In the genomic region with DNA sequence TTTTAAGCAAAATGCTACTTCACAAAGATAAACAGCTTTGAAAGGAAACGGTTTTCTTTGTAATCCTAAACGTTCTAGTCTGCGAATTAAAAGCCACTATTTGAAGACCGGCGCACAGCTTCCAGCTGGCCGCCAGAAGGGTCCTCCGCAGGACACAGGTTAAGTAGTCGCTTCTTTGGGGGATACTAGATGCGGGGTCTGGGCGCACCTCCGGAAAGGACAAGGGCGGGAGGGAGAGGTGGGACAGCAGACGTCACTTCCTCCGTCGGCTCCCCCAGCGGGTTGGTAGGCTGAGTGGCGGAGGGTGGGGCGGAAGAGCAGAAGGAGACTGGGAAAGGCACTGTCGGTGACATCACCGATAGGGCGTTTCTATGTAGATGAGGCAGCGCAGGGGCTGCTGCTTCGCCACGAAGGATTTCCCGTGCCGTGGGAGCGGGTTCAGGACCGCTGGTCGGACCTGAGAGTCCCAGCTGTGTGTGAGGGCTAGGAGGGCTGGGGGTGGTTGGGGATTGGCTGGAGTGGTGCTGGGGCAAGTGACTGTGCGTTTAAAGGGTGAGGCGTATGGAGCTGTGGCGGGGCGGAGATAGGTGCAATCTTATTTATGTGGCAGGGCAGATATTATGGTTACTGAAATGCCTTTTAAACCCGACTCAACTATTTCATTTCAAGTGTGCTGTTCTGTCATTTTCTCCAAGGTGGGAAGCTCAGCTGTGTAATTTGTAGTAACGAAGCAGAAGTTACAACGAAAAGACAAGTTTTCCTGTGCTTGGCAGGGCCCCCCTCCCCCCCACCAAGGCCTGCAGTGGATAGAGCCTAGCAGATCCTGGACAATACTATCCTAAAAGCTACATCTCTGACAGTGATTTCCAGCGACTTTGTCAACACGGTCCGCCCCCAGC, we compare ENCODE assay signal across 8 cellular contexts.
DNase-seq lines count a peak whose midpoint lies in the region; ATAC-seq and TF ChIP-seq lines count a peak whose summit lies in the region.
"Not testable (repeated sequence)": the region's sequence is repeated elsewhere in the genome, so short reads cannot be mapped to it uniquely, and the experiment has no call there.

No MANE protein-coding gene starts in this region.

- CTCF ChIA-PET in IMR-90 (lab: Yijun Ruan, JAX) = not testable (repeated sequence)

- H3K23ac ChIP-seq in IMR-90 (ENCODE audit: low read depth, low read length) = peak overlapping the region; percentile 78; the same call in 1 of the 2 replicates

- H3K79me2 ChIP-seq in DND-41 (ENCODE audit: insufficient read depth, low read length); OCI-LY1 (ENCODE audit: insufficient read depth, low read length): not testable (repeated sequence)

- H3K4me3 Mint-ChIP-seq in stimulated activated naive B cell treated with anti-CD40 and anti-IgM and Interleukin-4, amounts not matched to agents 10 μg/mL and 1 μg/mL and 100 μg/mL, for 72 hours = peak overlapping the region; percentile 92

- not testable (repeated sequence) for H3K27me3 ChIP-seq in DND-41 (ENCODE audit: insufficient read depth, low read length, poor library complexity); IMR-90 (ENCODE audit: control insufficient read depth, insufficient read depth, low read length); OCI-LY1 (ENCODE audit: insufficient read depth, low read length)

- H2AFZ ChIP-seq in DND-41 (ENCODE audit: low read depth, low read length) (peak overlapping the region; percentile 67), IMR-90 (replicated peaks; ENCODE audit: low read length, poor library complexity) (peak overlapping the region; percentile 58)
- H2AFZ ChIP-seq in OCI-LY1 (ENCODE audit: low read length) = not testable (repeated sequence)

- not testable (repeated sequence) for H2BK15ac ChIP-seq in IMR-90 (ENCODE audit: low read depth, low read length)

- not testable (repeated sequence) for H3K9me1 ChIP-seq in IMR-90 (ENCODE audit: insufficient read depth, low read length)

- peak overlapping the region; percentile 60 for H3K9ac ChIP-seq in DND-41 (ENCODE audit: low read depth, low read length)
- peak overlapping the region; percentile 97 for H3K9ac ChIP-seq in IMR-90 (ENCODE audit: low read depth, low read length)
- H3K9ac ChIP-seq in OCI-LY1 (ENCODE audit: low read length) = peak overlapping the region; percentile 81

- TF ChIP-seq POLR2A in IMR-90 (IDR thresholded peaks at IDR 0.05; ENCODE audit: low read depth, low read length) = peak; percentile 95

- H3K4ac ChIP-seq in IMR-90 (ENCODE audit: low read depth, low read length) = peak overlapping the region; percentile 94

- TF ChIP-seq RAD21 in IMR-90 (IDR thresholded peaks at IDR 0.05; ENCODE audit: low read length) = not testable (repeated sequence)

- 0 out of 2 replicates have a peak overlapping the region, but pooled peaks have one; percentile 61 for H2BK20ac ChIP-seq in IMR-90 (ENCODE audit: low read depth, low read length)

- H3K4me2 ChIP-seq in DND-41 (ENCODE audit: insufficient read depth, low read length) (peak overlapping the region; percentile 59), IMR-90 (ENCODE audit: low read depth, low read length) (peak overlapping the region; percentile 89), OCI-LY1 (ENCODE audit: low read length) (peak overlapping the region; percentile 74)

- not testable (repeated sequence) for H3K9me3 Mint-ChIP-seq in stimulated activated naive B cell treated with anti-CD40 and anti-IgM and Interleukin-4, amounts not matched to agents 10 μg/mL and 1 μg/mL and 100 μg/mL, for 72 hours

- peaks cover 17% of the 10 kb centered on the region for H3K4me1 ChIP-seq in DND-41 (ENCODE audit: insufficient read depth, low read length)
- H3K4me1 ChIP-seq in IMR-90 (ENCODE audit: control insufficient read depth, insufficient read depth, low read length); OCI-LY1 (ENCODE audit: insufficient read depth, low read length, severe bottlenecking): not testable (repeated sequence)

- H4K8ac ChIP-seq in IMR-90 (ENCODE audit: low read depth in 2 of 2, low read length in 2 of 2) = peak overlapping the region; percentile 72 to 93; a peak in 3 of 4 replicates

- peak overlapping the region; percentile 83 for H3K18ac ChIP-seq in IMR-90 (ENCODE audit: low read depth, low read length)

- H3K4me3 ChIP-seq in DND-41 (ENCODE audit: low read depth in 1 of 2, low read length in 2 of 2) = peak overlapping the region; percentile 23 to 59; a peak in 3 of 4 replicates
- peak overlapping the region; percentile 81 for H3K4me3 ChIP-seq in IMR-90 (ENCODE audit: insufficient read depth, low read depth, low read length)
- H3K4me3 ChIP-seq in OCI-LY1 (ENCODE audit: low read depth, low read length, poor library complexity, severe bottlenecking) = peak overlapping the region; percentile 62
- peak overlapping the region; percentile 54 for H3K4me3 ChIP-seq in epithelial cell of proximal tubule (ENCODE audit: low read depth, low read length)

- peak; percentile 87 for ATAC-seq in DND-41 (ENCODE audit: insufficient read depth, low read depth)
- peak; percentile 96 for ATAC-seq in GM21723 (IDR thresholded peaks at IDR 0.05; ENCODE audit: unreplicated experiment)
- ATAC-seq in IMR-90 (ENCODE audit: low read depth) = peak; percentile 94
- peak; percentile 85 to 86 for ATAC-seq in stimulated activated naive B cell treated with anti-CD40 and anti-IgM and Interleukin-4, amounts not matched to agents 10 μg/mL and 1 μg/mL and 100 μg/mL, for 72 hours (replicated peaks)

- H3K79me1 ChIP-seq in IMR-90 (ENCODE audit: low read depth in 1 of 2, low read length in 2 of 2) = not testable (repeated sequence)

- peaks cover 8 to 20% of the 10 kb centered on the region in 2 donors for H3K4me1 Mint-ChIP-seq in stimulated activated naive B cell treated with anti-CD40 and anti-IgM and Interleukin-4, amounts not matched to agents 10 μg/mL and 1 μg/mL and 100 μg/mL, for 72 hours

- in situ Hi-C loops in IMR-90 (cut with MboI; ENCODE audit: low sequenced_read_pairs) = not testable (repeated sequence)

- not testable (repeated sequence) for TF ChIP-seq CTCF in DND-41 (IDR thresholded peaks at IDR 0.05; ENCODE audit: borderline replicate concordance, extremely low read depth, low read length, poor library complexity, severe bottlenecking); IMR-90 (conservative IDR thresholded peaks at IDR 0.05; ENCODE audit: low read depth, low read length); OCI-LY1 (IDR thresholded peaks at IDR 0.05; ENCODE audit: low read length); epithelial cell of proximal tubule (conservative IDR thresholded peaks at IDR 0.05; ENCODE audit: low read depth, low read length)

- not testable (repeated sequence) for H3K36me3 Mint-ChIP-seq in stimulated activated naive B cell treated with anti-CD40 and anti-IgM and Interleukin-4, amounts not matched to agents 10 μg/mL and 1 μg/mL and 100 μg/mL, for 72 hours

- POLR2A ChIA-PET in IMR-90 (lab: Charles Lee; ENCODE audit: unreplicated experiment) = interaction anchor here (0.5 to 1.0 kb wide), 3 partner anchors 9 to 794 kb away, joined by 3 to 4 read pairs (median 3); no protein-coding TSS in a partner anchor

- H4K20me1 ChIP-seq in DND-41 (ENCODE audit: insufficient read depth, low read length); IMR-90 (ENCODE audit: insufficient read depth, low read length); OCI-LY1 (ENCODE audit: insufficient read depth, low read length): not testable (repeated sequence)

- H3K14ac ChIP-seq in IMR-90 (replicated peaks; ENCODE audit: low read depth, low read length) = peak overlapping the region; percentile 85; the same call in 1 of the 2 replicates

- BruUV-seq in IMR-90 (replicated peaks; lab: Mats Ljungman, UMichigan) = TSS peak; percentile 100

- DNase-seq in DND-41 (peak; percentile 95), IMR-90 (peak; percentile 98), epithelial cell of proximal tubule (ENCODE audit: low read depth) (peak; percentile 94), middle frontal gyrus (ENCODE audit: extremely low spot score, low spot score) (peak; percentile 29)
- peak; percentile 77 for DNase-seq in activated T-cell treated with anti-CD3 and anti-CD28 coated beads, Interleukin-2, amount 50 U/mL, for 1 hour
- peak; percentile 77 for DNase-seq in stimulated activated naive B cell treated with anti-CD40 and anti-IgM and Interleukin-4, amounts not matched to agents 10 μg/mL and 1 μg/mL and 100 μg/mL, for 72 hours

- intact Hi-C loops in IMR-90 (cut with micrococcal nuclease) = not testable (repeated sequence)

- not testable (repeated sequence) for H2AK5ac ChIP-seq in IMR-90 (ENCODE audit: low read depth, low read length)

- peak overlapping the region; percentile 88 for H2BK120ac ChIP-seq in IMR-90 (ENCODE audit: low read depth, low read length)

- peak overlapping the region; percentile 92 for H4K5ac ChIP-seq in IMR-90 (ENCODE audit: low read depth, low read length)

- peak overlapping the region; percentile 94 for H3K27ac ChIP-seq in DND-41 (ENCODE audit: low read length)
- H3K27ac ChIP-seq in IMR-90 (ENCODE audit: insufficient read depth, low read length) = peak overlapping the region; percentile 98
- H3K27ac ChIP-seq in OCI-LY1 (ENCODE audit: low read depth, low read length, poor library complexity, severe bottlenecking) = peak overlapping the region; percentile 91

- H4K91ac ChIP-seq in IMR-90 (ENCODE audit: insufficient read depth, low read depth, low read length) = peak overlapping the region; percentile 93

- H2BK5ac ChIP-seq in IMR-90 (ENCODE audit: low read depth, low read length, poor library complexity, severe bottlenecking) = peak overlapping the region; percentile 97

- H3K56ac ChIP-seq in IMR-90 (ENCODE audit: extremely low read depth, insufficient read depth, low read length) = peak overlapping the region; percentile 86

- peak overlapping the region; percentile 100 for H3K27ac Mint-ChIP-seq in stimulated activated naive B cell treated with anti-CD40 and anti-IgM and Interleukin-4, amounts not matched to agents 10 μg/mL and 1 μg/mL and 100 μg/mL, for 72 hours

- not testable (repeated sequence) for H3K9me2 ChIP-seq in OCI-LY1 (ENCODE audit: low read depth, low read length)

- 8% methylated on average over 8 of the region's 39 CpGs; no CpG with 5 or more reads in 1 of the 2 experiments for WGBS in IMR-90 (ENCODE audit: extremely low coverage in 2 of 2, insufficient read length in 1 of 2), 2 experiments

- H3K27me3 Mint-ChIP-seq in stimulated activated naive B cell treated with anti-CD40 and anti-IgM and Interleukin-4, amounts not matched to agents 10 μg/mL and 1 μg/mL and 100 μg/mL, for 72 hours = not testable (repeated sequence)

- H3K9me3 ChIP-seq in DND-41 (ENCODE audit: insufficient read depth, low read length, severe bottlenecking); IMR-90 (ENCODE audit: control insufficient read depth, insufficient read depth, low read length); OCI-LY1 (ENCODE audit: low read length): not testable (repeated sequence)

- H2AK9ac ChIP-seq in IMR-90 (replicated peaks; ENCODE audit: low read depth, low read length, poor library complexity) = not testable (repeated sequence)

- dilution Hi-C loops in IMR-90 (cut with HindIII; ENCODE audit: low sequenced_read_pairs, unreplicated experiment) = not testable (repeated sequence)

- not testable (repeated sequence) for H3K36me3 ChIP-seq in DND-41 (ENCODE audit: insufficient read depth, low read length); IMR-90 (ENCODE audit: control insufficient read depth, insufficient read depth, low read length); OCI-LY1 (ENCODE audit: insufficient read depth, low read length)

- H3F3A ChIP-seq in OCI-LY1 (ENCODE audit: insufficient read depth, low read length) = not testable (repeated sequence)

Comparison
In these comparisons a context has a peak if more than half of its experiments do, and no peak if none do; other contexts are left out.
1. Peak in every context shown above with its lines: DNase-seq, ATAC-seq, H3K4me3 ChIP-seq and H3K27ac ChIP-seq.
2. DNase-seq: peak in every context shown above with its lines; median percentile 98 in IMR-90; 95 in DND-41; 94 in epithelial cell of proximal tubule; 77 in activated T-cell treated with anti-CD3 and anti-CD28 coated beads, Interleukin-2, amount 50 U/mL, for 1 hour; 77 in stimulated activated naive B cell treated with anti-CD40 and anti-IgM and Interleukin-4, amounts not matched to agents 10 μg/mL and 1 μg/mL and 100 μg/mL, for 72 hours; 29 in middle frontal gyrus.